26 cellular contexts compared by ENCODE assay signal in genomic region chr9:19649672-19650071, GRCh38.
"Had no signal": no experiment of that assay in that cellular context is flagged by ENCODE, and none has a peak within 500 bp of the region (broad histone marks: within the 10 kb centered on the region; RNA-seq: fewer than 3 reads in every experiment).

No MANE protein-coding gene starts in this region.

- H3K4me3 Mint-ChIP-seq: activated CD8-positive, alpha-beta T cell treated with anti-CD3 and anti-CD28 coated beads, Interleukin-2, amount 10 ng/mL, durations not matched to agents 7 days and 5 days; activated naive CD8-positive, alpha-beta T cell treated with anti-CD3 and anti-CD28 coated beads, Interleukin-2, amount 50 U/mL, for 24 hours; activated T-cell treated with anti-CD3 and anti-CD28 coated beads, Interleukin-2, amount 50 U/mL, for 24 hours; activated T-helper 1 cell treated with anti-CD3 and anti-CD28 coated beads, Interleukin-12 subunit alpha, Interleukin-12 subunit beta, Interleukin-2, Interleukin-4 antibody, amounts not matched to agents 30 ng/mL and 10 ng/mL and 1 ng/mL, durations not matched to agents 14 hours and 24 hours and 36 hours; WTC11 had no signal

- H3K27me3 Mint-ChIP-seq: activated naive CD8-positive, alpha-beta T cell treated with anti-CD3 and anti-CD28 coated beads, Interleukin-2, amount 50 U/mL, for 24 hours had no signal

- H3K9me3 Mint-ChIP-seq: activated naive CD4-positive, alpha-beta T cell treated with anti-CD3 and anti-CD28 coated beads, Interleukin-2, amount 50 U/mL, for 72 hours; activated naive CD8-positive, alpha-beta T cell treated with anti-CD3 and anti-CD28 coated beads, Interleukin-2, amount 50 U/mL, for 24 hours; activated T-cell treated with anti-CD3 and anti-CD28 coated beads, Interleukin-2, amount 50 U/mL, for 24 hours; activated T-helper 1 cell treated with anti-CD3 and anti-CD28 coated beads, Interleukin-12 subunit alpha, Interleukin-12 subunit beta, Interleukin-2, Interleukin-4 antibody, amounts not matched to agents 30 ng/mL and 10 ng/mL and 1 ng/mL, durations not matched to agents 14 hours and 24 hours and 36 hours; WTC11 had no signal

- ATAC-seq: activated CD8-positive, alpha-beta T cell treated with anti-CD3 and anti-CD28 coated beads, Interleukin-2, amount 10 ng/mL, durations not matched to agents 7 days and 5 days; activated naive CD4-positive, alpha-beta T cell treated with anti-CD3 and anti-CD28 coated beads, Interleukin-2, amount 50 U/mL, for 72 hours; activated naive CD8-positive, alpha-beta T cell treated with anti-CD3 and anti-CD28 coated beads, Interleukin-2, amount 50 U/mL, for 24 hours; SK-N-SH treated with all-trans-retinoic acid at 6 μM for 48 hours; WTC11 had no signal

- H3K27ac Mint-ChIP-seq: activated CD8-positive, alpha-beta T cell treated with anti-CD3 and anti-CD28 coated beads, Interleukin-2, amount 10 ng/mL, durations not matched to agents 7 days and 5 days; activated naive CD4-positive, alpha-beta T cell treated with anti-CD3 and anti-CD28 coated beads, Interleukin-2, amount 50 U/mL, for 72 hours; activated naive CD8-positive, alpha-beta T cell treated with anti-CD3 and anti-CD28 coated beads, Interleukin-2, amount 50 U/mL, for 24 hours; activated T-cell treated with anti-CD3 and anti-CD28 coated beads, Interleukin-2, amount 50 U/mL, for 24 hours; activated T-helper 1 cell treated with anti-CD3 and anti-CD28 coated beads, Interleukin-12 subunit alpha, Interleukin-12 subunit beta, Interleukin-2, Interleukin-4 antibody, amounts not matched to agents 30 ng/mL and 10 ng/mL and 1 ng/mL, durations not matched to agents 14 hours and 24 hours and 36 hours; WTC11 had no signal

- H3K4me1 Mint-ChIP-seq: activated naive CD8-positive, alpha-beta T cell treated with anti-CD3 and anti-CD28 coated beads, Interleukin-2, amount 50 U/mL, for 24 hours; WTC11 had no signal

- H3K36me3 Mint-ChIP-seq: activated naive CD4-positive, alpha-beta T cell treated with anti-CD3 and anti-CD28 coated beads, Interleukin-2, amount 50 U/mL, for 72 hours; WTC11 had no signal

- DNase-seq: activated CD4-positive, alpha-beta T cell treated with anti-CD3 and anti-CD28 coated beads for 48 hours; activated CD4-positive, alpha-beta T cell treated with anti-CD3 and anti-CD28 coated beads, Interleukin-2, amount 50 U/mL, for 4 hours; activated CD4-positive, CD25-positive, alpha-beta regulatory T cell treated with anti-CD3 and anti-CD28 coated beads, Interleukin-2, amount 50 U/mL, for 72 hours; activated CD8-positive, alpha-beta memory T cell treated with anti-CD3 and anti-CD28 coated beads, Interleukin-2, amount 50 U/mL, for 48 hours; activated CD8-positive, alpha-beta T cell treated with anti-CD3 and anti-CD28 coated beads, Interleukin-2, amount 10 ng/mL, durations not matched to agents 7 days and 5 days; activated effector memory CD4-positive, alpha-beta T cell treated with Interleukin-2 at 50 U/mL for 16 hours; activated naive CD4-positive, alpha-beta T cell; activated naive CD8-positive, alpha-beta T cell treated with anti-CD3 and anti-CD28 coated beads, Interleukin-2, amount 50 U/mL, for 24 hours; activated T-cell treated with anti-CD3 and anti-CD28 coated beads, Interleukin-2, amount 50 U/mL, for 24 hours; amniotic stem cell; brain microvascular endothelial cell; cerebellar nuclear complex; Kasumi-1; KBM-7; NCI-H1105 treated with DMSO at 0.1 percent for 48 hours; NCI-H1436 treated with DMSO at 0.1 percent for 48 hours; NCI-H1930; NCI-H2171; NCI-H510A; NCI-H526 treated with DMSO at 0.1 percent for 48 hours; SHP77; SW 1271 had no signal
